Comparison of ENCODE assay signal across 18 cellular contexts in the genomic region with DNA sequence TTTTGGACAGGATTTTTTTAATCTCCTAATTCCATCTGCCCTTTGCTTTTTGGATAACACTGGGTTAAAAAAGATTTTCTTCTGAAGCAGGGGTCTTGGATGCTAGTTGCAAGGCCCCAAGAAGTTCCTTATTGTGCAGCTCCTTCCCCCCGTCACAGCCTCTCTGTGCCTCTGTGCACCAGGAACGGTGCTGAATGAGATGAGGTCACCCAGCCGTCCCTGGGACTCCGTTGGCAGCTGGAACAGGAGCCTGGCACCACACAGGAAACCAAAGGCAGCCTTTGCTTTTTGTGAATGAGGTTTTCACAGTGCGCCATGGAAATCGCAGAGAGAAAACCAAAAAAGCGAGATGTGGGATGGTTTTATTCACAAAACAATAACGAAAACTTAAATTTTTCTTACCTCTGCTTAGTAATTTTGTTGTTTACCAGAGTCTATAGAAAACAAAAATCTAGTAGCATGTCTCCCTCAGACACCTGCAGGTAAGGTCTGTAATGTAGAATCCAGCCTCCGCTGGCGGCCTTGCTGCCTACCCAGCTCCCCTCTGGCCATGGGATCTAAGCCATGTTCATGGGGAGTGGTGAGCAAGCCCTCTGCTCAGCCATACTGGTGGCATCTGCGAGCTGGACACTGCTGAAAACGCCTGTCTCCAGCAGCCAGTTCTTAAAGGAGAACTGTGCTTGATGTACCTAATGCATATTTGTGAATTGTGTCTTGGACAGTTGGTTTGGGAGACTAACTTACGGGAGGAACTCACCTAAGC. TPM values are rescaled to one million over a fixed set of nuclear protein-coding genes. Genes with fewer than 3 reads are reported as not detected.
DNase-seq lines count a peak whose midpoint lies in the region; ATAC-seq and TF ChIP-seq lines count a peak whose summit lies in the region.
"Had no signal": no experiment of that assay in that cellular context is flagged by ENCODE, and none has a peak within 500 bp of the region (broad histone marks: within the 10 kb centered on the region; RNA-seq: fewer than 3 reads in every experiment).

No MANE protein-coding gene starts in this region.

- no peak overlapping the region for H3K4me2 ChIP-seq in Karpas-422 (ENCODE audit: low read depth, low read length, poor library complexity, severe bottlenecking)

- no peak overlapping the region for H3K9ac ChIP-seq in Karpas-422 (ENCODE audit: low read length)

- no peak for TF ChIP-seq CTCF in mucosa of descending colon (IDR thresholded peaks at IDR 0.05)

- H2AFZ ChIP-seq in Karpas-422 (ENCODE audit: low read length) = no peak overlapping the region

- no peaks in the 10 kb centered on the region for H3K79me2 ChIP-seq in Karpas-422 (ENCODE audit: low read length)

- intact Hi-C loops in mucosa of descending colon (cut with DNase I, micrococcal nuclease) = no loop called here

- H3K36me3 ChIP-seq in Karpas-422 (ENCODE audit: insufficient read depth, low read length) (no peaks in the 10 kb centered on the region), mucosa of descending colon (ENCODE audit: low read depth) (peaks cover 4% of the 10 kb centered on the region)

- H3K4me3 ChIP-seq in Karpas-422 (ENCODE audit: low read length) = no peak overlapping the region
- H3K4me3 ChIP-seq in mucosa of descending colon = no peak overlapping the region
- H3K4me3 ChIP-seq: K562, left lung, thoracic aorta, vagina had no signal

- H3K9me3 ChIP-seq in Karpas-422 (ENCODE audit: low read length) = no peaks in the 10 kb centered on the region
- H3K9me3 ChIP-seq in mucosa of descending colon = no peaks in the 10 kb centered on the region
- H3K9me3 ChIP-seq: left lung, thoracic aorta, vagina had no signal

- H3K4me1 ChIP-seq in Karpas-422 (ENCODE audit: low read length) = no peaks in the 10 kb centered on the region
- H3K4me1 ChIP-seq in mucosa of descending colon (ENCODE audit: low read depth) = no peaks in the 10 kb centered on the region
- H3K4me1 ChIP-seq: left lung, vagina had no signal

- ATAC-seq in mucosa of descending colon (no peak), GM21367 (IDR thresholded peaks at IDR 0.05; ENCODE audit: unreplicated experiment) (no peak)
- ATAC-seq: K562, left lung had no signal

- peak in 11 of 14 donors; percentile 30 to 79 (median 64) for DNase-seq in C1 segment of cervical spinal cord (lab: John Stamatoyannopoulos, UW)
- peak; percentile 33 for DNase-seq in Karpas-422
- DNase-seq in globus pallidus (ENCODE audit: low spot score) = peak; percentile 96
- peak in 53 of 56 donors; percentile 23 to 91 (median 73) for DNase-seq in nucleus accumbens (lab: John Stamatoyannopoulos, UW)
- no peak for DNase-seq in mucosa of descending colon
- DNase-seq in H4 (ENCODE audit: low spot score) = no peak
- DNase-seq: CD4-positive, alpha-beta memory T cell; DMS153; GDM1; left lung; NCI-H1436; NCI-H510A treated with DMSO at 0.1 percent for 48 hours; nephron progenitor cell; WERI-Rb-1 had no signal

- H3K27ac ChIP-seq in Karpas-422 (ENCODE audit: low read length) = no peak overlapping the region
- H3K27ac ChIP-seq: left lung, thoracic aorta, vagina, WERI-Rb-1 had no signal

- H3K9me2 ChIP-seq in Karpas-422 (replicated peaks; ENCODE audit: insufficient read depth, low read length) = no peaks in the 10 kb centered on the region

- H3K27me3 ChIP-seq in Karpas-422 (ENCODE audit: low read length) = no peaks in the 10 kb centered on the region
- H3K27me3 ChIP-seq: left lung, vagina had no signal

- H4K20me1 ChIP-seq in Karpas-422 (ENCODE audit: insufficient read depth, low read depth, low read length) = no peaks in the 10 kb centered on the region

RNA-seq across cellular contexts. Expression of a gene that starts 40.4 kb away (rescaled TPM):
- total RNA-seq in Karpas-422 (2014; rRNA removed; shearing (Covaris generic); ENCODE audit: low replicate concordance) = 0.04 TPM in 1 of 2 replicates, not detected in the other
- 10 to 100 TPM; 28.3 to 45.9 (median 39.6) TPM for total RNA-seq in mucosa of descending colon
- total RNA-seq in H4 (2014; rRNA removed; shearing (Covaris generic)) = 20.6 and 23.6 TPM in 2 replicates

Comparison
In these comparisons a context has a peak if more than half of its experiments do, and no peak if none do; other contexts are left out.
1. DNase-seq: peak in C1 segment of cervical spinal cord (11 of 14), Karpas-422 (single experiment), globus pallidus (single experiment) and nucleus accumbens (53 of 56); none in mucosa of descending colon (0 of 3) and H4 (single experiment).
2. RNA of a gene that starts 40.4 kb away (total RNA-seq): 28.3 to 45.9 TPM in mucosa of descending colon and 20.6 to 23.6 TPM in H4; 0.04 TPM in Karpas-422; every median in the first group is over 10 times any median in the second.